In genomic region chr2:9144047-9144446, GRCh38 we compare ENCODE assay signal across 29 cellular contexts.
DNase-seq lines count a peak whose midpoint lies in the region; FAIRE-seq and TF ChIP-seq lines count a peak whose summit lies in the region.
"Had no signal": no experiment of that assay in that cellular context is flagged by ENCODE, and none has a peak within 500 bp of the region (broad histone marks: within the 10 kb centered on the region; RNA-seq: fewer than 3 reads in every experiment).

No MANE protein-coding gene starts in this region.

- H3K27me3 Mint-ChIP-seq in MCF 10A (ENCODE audit: insufficient read depth, unreplicated experiment) (no peaks in the 10 kb centered on the region), nephron (ENCODE audit: low read depth) (peaks cover 39% of the 10 kb centered on the region)

- no peaks in the 10 kb centered on the region for H3K27me3 ChIP-seq in breast epithelium
- no peaks in the 10 kb centered on the region for H3K27me3 ChIP-seq in bronchial epithelial cell (ENCODE audit: control insufficient read depth, insufficient read depth, low read length)
- H3K27me3 ChIP-seq: body of pancreas had no signal

- peaks cover 4% of the 10 kb centered on the region in 2 donors for H3K4me1 ChIP-seq in breast epithelium

- peak overlapping the region; percentile 85 for H3K27ac Mint-ChIP-seq in MCF 10A (ENCODE audit: low read depth, unreplicated experiment)
- H3K27ac Mint-ChIP-seq in nephron, result no peak overlapping the region
- H3K27ac Mint-ChIP-seq: activated CD4-positive, alpha-beta T cell treated with anti-CD3 and anti-CD28 coated beads, Interleukin-2, amount 10 ng/mL, durations not matched to agents 7 days and 5 days; activated CD8-positive, alpha-beta memory T cell treated with anti-CD3 and anti-CD28 coated beads, Interleukin-2, amount 10 ng/mL, durations not matched to agents 7 days and 5 days; B cell; H9 had no signal

- H3K27ac ChIP-seq in breast epithelium, result no peak overlapping the region
- H3K27ac ChIP-seq: body of pancreas, KMS-11, WERI-Rb-1 had no signal

- no peak for TF ChIP-seq POLR2A in breast epithelium (IDR thresholded peaks at IDR 0.05)

- no peaks in the 10 kb centered on the region for H3K9me3 ChIP-seq in breast epithelium
- H3K9me3 ChIP-seq: body of pancreas, heart left ventricle, mucosa of descending colon, thoracic aorta had no signal

- TF ChIP-seq CTCF in MCF 10A (IDR thresholded peaks at IDR 0.05; ENCODE audit: unreplicated experiment) (no peak), breast epithelium (IDR thresholded peaks at IDR 0.05) (no peak), bronchial epithelial cell (IDR thresholded peaks at IDR 0.05; ENCODE audit: insufficient read depth, low read length, severe bottlenecking) (no peak), nephron (IDR thresholded peaks at IDR 0.05; ENCODE audit: unreplicated experiment in 3 of 3) (no peak)

- CTCF ChIA-PET in MCF 10A (lab: Yijun Ruan, JAX), result interaction anchor here (0.6 to 7.5 kb wide), 27 partner anchors 11 to 1380 kb away, joined by 3 to 137 read pairs (median 4); partner anchors contain the start of gene ASAP2

- DNase-seq in MCF 10A (ENCODE audit: unreplicated experiment), result no peak
- no peak for DNase-seq in breast epithelium (ENCODE audit: low spot score in 2 of 2)
- DNase-seq in bronchial epithelial cell (ENCODE audit: low read depth), result no peak
- no peak for DNase-seq in urothelium cell line (ENCODE audit: low spot score)
- no peak for DNase-seq in NCI-H2107 treated with DMSO at 0.1 percent for 48 hours (lab: John Stamatoyannopoulos, UW; ENCODE audit: unreplicated experiment)
- no peak for DNase-seq in A172 (ENCODE audit: low spot score)
- no peak for DNase-seq in stimulated activated CD4-positive, alpha-beta T cell treated with anti-CD3 and anti-CD28 coated beads, Interleukin-4, amount 100 ng/mL, for 24 hours
- DNase-seq: activated CD4-positive, alpha-beta T cell treated with anti-CD3 and anti-CD28 coated beads, Interleukin-2, amount 10 ng/mL, durations not matched to agents 7 days and 5 days; activated CD8-positive, alpha-beta memory T cell treated with anti-CD3 and anti-CD28 coated beads, Interleukin-2, amount 10 ng/mL, durations not matched to agents 7 days and 5 days; activated naive CD4-positive, alpha-beta T cell; activated T-cell treated with anti-CD3 and anti-CD28 coated beads, Interleukin-2, amount 50 U/mL, for 48 hours; body of pancreas; DMS53; GDM1; H9; heart left ventricle; kidney glomerular epithelial cell; mucosa of descending colon; NCI-H1417 treated with DMSO at 0.1 percent for 48 hours; NCI-H2081; NCI-H446; stimulated activated naive CD8-positive, alpha-beta T cell treated with anti-CD3 and anti-CD28 coated beads, Interleukin-15, Interleukin-2, amounts not matched to agents 100 U/mL and 50 U/mL, for 24 hours; WERI-Rb-1 had no signal

- H3K4me3 Mint-ChIP-seq in MCF 10A (ENCODE audit: unreplicated experiment) (peak overlapping the region; percentile 15), nephron (peak overlapping the region in 2 of 3 experiments; percentile 11 to 16)
- H3K4me3 Mint-ChIP-seq: activated CD4-positive, alpha-beta T cell treated with anti-CD3 and anti-CD28 coated beads, Interleukin-2, amount 10 ng/mL, durations not matched to agents 7 days and 5 days; activated CD8-positive, alpha-beta memory T cell treated with anti-CD3 and anti-CD28 coated beads, Interleukin-2, amount 10 ng/mL, durations not matched to agents 7 days and 5 days; B cell; H9 had no signal

- FAIRE-seq in bronchial epithelial cell (lab: Jason Lieb, UNC) (peak; percentile 96), urothelium cell line (lab: Jason Lieb, UNC) (peak; percentile 82)
- FAIRE-seq: A204.1 had no signal

- H3K4me3 ChIP-seq in breast epithelium (no peak overlapping the region), bronchial epithelial cell (ENCODE audit: low read depth, low read length) (no peak overlapping the region)
- H3K4me3 ChIP-seq: body of pancreas, heart left ventricle, lung, mucosa of descending colon had no signal

- H3K4me1 Mint-ChIP-seq in MCF 10A (ENCODE audit: insufficient read depth, unreplicated experiment) (peaks cover 34% of the 10 kb centered on the region), nephron (no peaks in the 10 kb centered on the region)

- intact Hi-C loops in MCF 10A (cut with micrococcal nuclease) (loop anchor here (1.0 to 10.0 kb wide), 3 partner anchors 60 to 411 kb away; partner anchors contain the start of gene ADAM17), breast epithelium (cut with DNase I; ENCODE audit: low total_unique reads) (loop anchor here (10.0 kb wide), 1 partner anchor 201 kb away; no protein-coding TSS in a partner anchor)

- H3K36me3 Mint-ChIP-seq in MCF 10A (ENCODE audit: insufficient read depth, unreplicated experiment), result no peaks in the 10 kb centered on the region
- H3K36me3 Mint-ChIP-seq in nephron (ENCODE audit: low read depth), result no peaks in the 10 kb centered on the region
- H3K36me3 Mint-ChIP-seq: activated CD8-positive, alpha-beta memory T cell treated with anti-CD3 and anti-CD28 coated beads, Interleukin-2, amount 10 ng/mL, durations not matched to agents 7 days and 5 days had no signal

- H3K36me3 ChIP-seq in breast epithelium (no peaks in the 10 kb centered on the region), bronchial epithelial cell (ENCODE audit: control insufficient read depth, insufficient read depth, low read length) (no peaks in the 10 kb centered on the region)
- H3K36me3 ChIP-seq: heart left ventricle, thoracic aorta, WERI-Rb-1 had no signal

- H3K9me3 Mint-ChIP-seq in MCF 10A (ENCODE audit: unreplicated experiment) (no peaks in the 10 kb centered on the region), nephron (no peaks in the 10 kb centered on the region)
- H3K9me3 Mint-ChIP-seq: activated CD4-positive, alpha-beta T cell treated with anti-CD3 and anti-CD28 coated beads, Interleukin-2, amount 10 ng/mL, durations not matched to agents 7 days and 5 days; H9 had no signal

- BruUV-seq in MCF 10A (replicated peaks; lab: Mats Ljungman, UMichigan), result no TSS peak

- POLR2A ChIA-PET in MCF 10A (lab: Yijun Ruan, JAX), result interaction anchor here (0.7 to 2.9 kb wide), 17 partner anchors 19 to 285 kb away, joined by 3 to 25 read pairs (median 4); partner anchors contain the start of genes ASAP2, CPSF3 and ITGB1BP1
